In the genomic region with DNA sequence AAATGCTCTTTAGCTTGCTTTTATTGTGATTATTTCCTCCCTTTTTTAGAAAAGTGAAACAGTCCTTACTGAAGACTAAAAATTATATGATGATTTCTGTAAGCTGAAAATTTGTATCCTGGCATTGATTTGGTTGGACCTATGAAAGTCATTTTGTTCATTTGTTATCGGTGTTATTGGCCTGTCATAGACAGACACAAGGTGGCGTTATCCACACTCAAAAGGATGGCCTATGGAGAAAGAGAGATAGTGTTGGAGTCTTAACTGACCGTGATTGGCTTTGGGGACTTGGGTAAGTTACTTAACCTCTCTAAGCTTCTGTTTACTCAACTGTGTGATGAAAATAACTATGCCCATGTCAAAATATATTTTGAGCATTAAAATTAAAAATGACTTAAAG, we compare ENCODE assay signal across 9 cellular contexts.
DNase-seq lines count a peak whose midpoint lies in the region; ATAC-seq and TF ChIP-seq lines count a peak whose summit lies in the region.
"Had no signal": no experiment of that assay in that cellular context is flagged by ENCODE, and none has a peak within 500 bp of the region (broad histone marks: within the 10 kb centered on the region; RNA-seq: fewer than 3 reads in every experiment).

No MANE protein-coding gene starts in this region.

- H3K9me3 Mint-ChIP-seq in H9, result no peaks in the 10 kb centered on the region
- H3K9me3 Mint-ChIP-seq in chondrocyte (ENCODE audit: low read depth), result no peaks in the 10 kb centered on the region

- no peaks in the 10 kb centered on the region for H3K27me3 ChIP-seq in H9 (ENCODE audit: insufficient read depth, low read length)
- H3K27me3 ChIP-seq in gastrocnemius medialis, result no peaks in the 10 kb centered on the region

- H3K27ac Mint-ChIP-seq in H9 (no peak overlapping the region), chondrocyte (ENCODE audit: unreplicated experiment) (no peak overlapping the region)
- H3K27ac Mint-ChIP-seq: activated naive CD8-positive, alpha-beta T cell had no signal

- no peak overlapping the region for H4K5ac ChIP-seq in H9 (ENCODE audit: insufficient read length, low read depth, low read length)

- H3K4me1 ChIP-seq in H9 (ENCODE audit: insufficient read depth, low read length) (no peaks in the 10 kb centered on the region), gastrocnemius medialis (no peaks in the 10 kb centered on the region)

- DNase-seq in AG10803 (ENCODE audit: low read depth) (no peak), H9 (peak; percentile 28), NCI-H2227 treated with DMSO at 0.1 percent for 48 hours (lab: John Stamatoyannopoulos, UW) (peak; percentile 62), chondrocyte (ENCODE audit: low spot score) (no peak), putamen (ENCODE audit: low spot score) (peak; percentile 3), gastrocnemius medialis (no peak)
- DNase-seq in activated T-cell treated with anti-CD3 and anti-CD28 coated beads, Interleukin-2, amount 50 U/mL, for 48 hours, result no peak
- DNase-seq in stimulated activated CD8-positive, alpha-beta memory T cell treated with anti-CD3 and anti-CD28 coated beads, Interleukin-4, amount 100 ng/mL, for 48 hours, result no peak

- WGBS in H9 (ENCODE audit: extremely low coverage, insufficient read length, low lambda C conversion rate), result no CpG with 5 or more reads among the region's 3 CpGs

- H3K4me1 Mint-ChIP-seq in H9 (0 out of 4 replicates have a peak, but pooled peaks cover 0 to 2% of the 10 kb centered on the region in 2 experiments), chondrocyte (ENCODE audit: low read depth) (no peaks in the 10 kb centered on the region)

- no peak overlapping the region for H2BK12ac ChIP-seq in H9 (ENCODE audit: insufficient read length, low read depth, low read length)

- intact Hi-C loops in gastrocnemius medialis (cut with DNase I; ENCODE audit: low total_unique reads), result no loop called here

- no peak overlapping the region for H2AK5ac ChIP-seq in H9 (ENCODE audit: insufficient read length, low read length)

- H2BK120ac ChIP-seq in H9 (ENCODE audit: low read depth, low read length, poor library complexity, severe bottlenecking), result no peak overlapping the region

- H3K27me3 Mint-ChIP-seq in H9 (ENCODE audit: low read depth) (no peaks in the 10 kb centered on the region), chondrocyte (ENCODE audit: low read depth) (no peaks in the 10 kb centered on the region)
- H3K27me3 Mint-ChIP-seq: activated naive CD8-positive, alpha-beta T cell had no signal

- TF ChIP-seq CTCF in AG10803 (conservative IDR thresholded peaks at IDR 0.05; ENCODE audit: low read length) (0 out of 2 replicates have a peak, but pooled peaks have one; percentile 11), H9 (conservative IDR thresholded peaks at IDR 0.05) (peak; percentile 83), chondrocyte (IDR thresholded peaks at IDR 0.05) (peak; percentile 67), gastrocnemius medialis (IDR thresholded peaks at IDR 0.05 in 4 of 5, conservative IDR thresholded peaks at IDR 0.05 in 1 of 5) (peak in 1 of 5 experiments; percentile 12)

- no peak overlapping the region for H3K4ac ChIP-seq in H9 (ENCODE audit: low read depth, low read length)

- no peaks in the 10 kb centered on the region for H3K79me1 ChIP-seq in H9 (ENCODE audit: insufficient read depth, low read depth, low read length, poor library complexity, severe bottlenecking)

- no peak overlapping the region for H2AFZ ChIP-seq in H9 (ENCODE audit: low read length)

- no peak overlapping the region for H3T11ph ChIP-seq in H9 (ENCODE audit: low read length)

- H4K8ac ChIP-seq in H9 (replicated peaks; ENCODE audit: insufficient read length, low read depth, low read length), result no peak overlapping the region

- H3K23ac ChIP-seq in H9 (ENCODE audit: insufficient read length, low read depth, low read length), result no peak overlapping the region

- no peaks in the 10 kb centered on the region for H4K20me1 ChIP-seq in H9 (ENCODE audit: control insufficient read depth, insufficient read depth, insufficient read length)

- no peak overlapping the region for H3K18ac ChIP-seq in H9 (ENCODE audit: insufficient read length, low read depth, low read length)

- H3K36me3 ChIP-seq in gastrocnemius medialis, result no peaks in the 10 kb centered on the region

- H3K79me2 ChIP-seq in H9 (ENCODE audit: insufficient read depth, low read length), result no peaks in the 10 kb centered on the region

- H3K4me3 Mint-ChIP-seq in H9 (no peak overlapping the region), chondrocyte (ENCODE audit: unreplicated experiment) (no peak overlapping the region)
- H3K4me3 Mint-ChIP-seq: activated naive CD8-positive, alpha-beta T cell had no signal

- no peak for ATAC-seq in gastrocnemius medialis

- in situ Hi-C loops in gastrocnemius medialis (cut with MboI; ENCODE audit: low sequenced_read_pairs in 4 of 4), result no loop called here

- no peak overlapping the region for H2BK15ac ChIP-seq in H9 (ENCODE audit: low read depth, low read length)

- no peaks in the 10 kb centered on the region for H3K23me2 ChIP-seq in H9 (ENCODE audit: insufficient read length, low read depth, low read length, poor library complexity, severe bottlenecking)

- H2BK20ac ChIP-seq in H9 (ENCODE audit: low read depth, low read length, poor library complexity, severe bottlenecking), result no peak overlapping the region

- H3K14ac ChIP-seq in H9 (ENCODE audit: insufficient read depth, low read length), result no peak overlapping the region

- H3K9ac ChIP-seq in H9 (ENCODE audit: extremely low read depth, insufficient read length, low read length), result no peak overlapping the region

- H3K56ac ChIP-seq in H9 (ENCODE audit: insufficient read length, low read depth, low read length), result no peak overlapping the region

- H3K36me3 Mint-ChIP-seq in H9 (ENCODE audit: insufficient read depth in 1 of 3, low read depth in 3 of 3) (no peaks in the 10 kb centered on the region), chondrocyte (ENCODE audit: low read depth) (no peaks in the 10 kb centered on the region)
- H3K36me3 Mint-ChIP-seq: activated naive CD8-positive, alpha-beta T cell had no signal

- H3K27ac ChIP-seq in H9 (ENCODE audit: insufficient read length, low read depth, low read length), result no peak overlapping the region
- H3K27ac ChIP-seq in gastrocnemius medialis, result no peak overlapping the region

- H3K9me3 ChIP-seq in H9 (ENCODE audit: control insufficient read depth, low read depth, low read length), result no peaks in the 10 kb centered on the region
- H3K9me3 ChIP-seq in gastrocnemius medialis, result no peaks in the 10 kb centered on the region

- H3K4me3 ChIP-seq in AG10803 (ENCODE audit: low read length), result no peak overlapping the region
- no peak overlapping the region for H3K4me3 ChIP-seq in gastrocnemius medialis

- H3K4me2 ChIP-seq in H9 (ENCODE audit: insufficient read depth, insufficient read length, low read length), result no peak overlapping the region

- no peak for TF ChIP-seq POLR2A in gastrocnemius medialis (IDR thresholded peaks at IDR 0.05)

- no peak overlapping the region for H2BK5ac ChIP-seq in H9 (ENCODE audit: insufficient read length, low read length)

- H4K91ac ChIP-seq in H9 (ENCODE audit: insufficient read length, low read depth, low read length), result no peak overlapping the region

Comparison
In these comparisons a context has a peak if more than half of its experiments do, and no peak if none do; other contexts are left out.
1. DNase-seq: peak in H9 (single experiment), NCI-H2227 treated with DMSO at 0.1 percent for 48 hours (single experiment) and putamen (single experiment); none in AG10803 (single experiment), chondrocyte (single experiment), activated T-cell treated with anti-CD3 and anti-CD28 coated beads, Interleukin-2, amount 50 U/mL, for 48 hours (0 of 2), gastrocnemius medialis (0 of 2) and stimulated activated CD8-positive, alpha-beta memory T cell treated with anti-CD3 and anti-CD28 coated beads, Interleukin-4, amount 100 ng/mL, for 48 hours (single experiment).